In the genomic region with DNA sequence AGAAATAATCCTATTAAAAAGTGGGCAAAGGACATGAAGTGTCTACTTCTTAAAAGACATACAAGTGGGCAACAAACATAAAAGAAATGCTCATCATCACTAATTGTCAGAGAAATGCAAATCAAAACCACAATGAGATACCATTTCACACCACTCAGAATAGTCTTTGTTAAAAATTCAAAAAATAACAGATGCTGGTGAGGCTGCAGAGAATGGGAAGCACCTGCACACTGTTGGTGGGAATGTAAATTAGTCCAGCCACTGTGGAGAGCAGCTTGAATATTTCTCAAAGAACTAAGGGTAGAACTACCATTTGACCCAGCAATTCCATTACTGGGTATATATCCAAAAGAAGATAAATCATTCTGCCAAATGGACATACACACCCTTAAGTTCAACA, we compare ENCODE assay signal across 22 cellular contexts.
"Had no signal": no experiment of that assay in that cellular context is flagged by ENCODE, and none has a peak within 500 bp of the region (broad histone marks: within the 10 kb centered on the region; RNA-seq: fewer than 3 reads in every experiment).

No MANE protein-coding gene starts in this region.

- H3K4me1 ChIP-seq: esophagus squamous epithelium, psoas muscle, sigmoid colon, stomach, testis, tibial artery had no signal

- H3K36me3 ChIP-seq: esophagus squamous epithelium, ovary, sigmoid colon, stomach, tibial artery had no signal

- H3K9me3 ChIP-seq: esophagus squamous epithelium, ovary, psoas muscle, testis, tibial artery had no signal

- H3K27me3 ChIP-seq: esophagus squamous epithelium, ovary, sigmoid colon, stomach, testis, tibial artery had no signal

- ATAC-seq: effector memory CD8-positive, alpha-beta T cell; left lobe of liver; natural killer cell; psoas muscle; right cardiac atrium; stimulated activated effector memory CD8-positive, alpha-beta T cell treated with anti-CD3 and anti-CD28 coated beads, Interleukin-12 subunit alpha, Interleukin-12 subunit beta, amount 100 ng/mL, for 72 hours had no signal

- H3K27ac ChIP-seq: esophagus squamous epithelium, ovary, psoas muscle, sigmoid colon, stomach, testis, tibial artery had no signal

- DNase-seq: cortex of kidney; effector memory CD8-positive, alpha-beta T cell; erythroblast; esophagus squamous epithelium; foreskin melanocyte; kidney; natural killer cell; occipital lobe; ovary; posterior cingulate gyrus; psoas muscle; right cardiac atrium; sigmoid colon; stimulated activated CD4-positive, alpha-beta T cell treated with anti-CD3 and anti-CD28 coated beads, Interleukin-2, amount 100 ng/mL, for 24 hours; stimulated activated CD4-positive, alpha-beta T cell treated with anti-CD3 and anti-CD28 coated beads, Interleukin-4, amount 100 ng/mL, for 24 hours; stimulated activated naive CD4-positive, alpha-beta T cell treated with Interleukin-2 at 50 U/mL for 16 hours; stomach; testis; tibial artery had no signal

- H3K4me3 ChIP-seq: esophagus squamous epithelium, lung, ovary, psoas muscle, sigmoid colon, stomach, testis, tibial artery had no signal
